In genomic region chr9:69325409-69326212, GRCh38 we compare ENCODE assay signal across 9 cellular contexts. TPM values are rescaled to one million over a fixed set of nuclear protein-coding genes. Genes with fewer than 3 reads are reported as not detected.
DNase-seq lines count a peak whose midpoint lies in the region; ATAC-seq, FAIRE-seq and TF ChIP-seq lines count a peak whose summit lies in the region.
"Had no signal": no experiment of that assay in that cellular context is flagged by ENCODE, and none has a peak within 500 bp of the region (broad histone marks: within the 10 kb centered on the region; RNA-seq: fewer than 3 reads in every experiment).

No MANE protein-coding gene starts in this region.

- no peak overlapping the region for H3K27ac ChIP-seq in pancreas

- TF ChIP-seq CTCF in pancreas (IDR thresholded peaks at IDR 0.05): no peak

- H3K9me3 ChIP-seq in pancreas: no peaks in the 10 kb centered on the region

- peak; percentile 29 for ATAC-seq in GM18498 (IDR thresholded peaks at IDR 0.05; ENCODE audit: unreplicated experiment)
- ATAC-seq in pancreas: peak in 3 of 4 donors; percentile 49 to 57 (median 50)

- peak; percentile 47 for DNase-seq in NCI-H69 (lab: John Stamatoyannopoulos, UW)
- DNase-seq in glomerular visceral epithelial cell (ENCODE audit: extremely low spot score): peak; percentile 28
- peak; percentile 13 to 77 (median 34) for DNase-seq in pancreas
- no peak for DNase-seq in amniotic stem cell (lab: John Stamatoyannopoulos, UW)
- no peak for DNase-seq in SIG-M5 (lab: John Stamatoyannopoulos, UW)
- no peak for DNase-seq in EL
- DNase-seq in stimulated activated CD4-positive, alpha-beta T cell treated with anti-CD3 and anti-CD28 coated beads, Interleukin-4, amount 100 ng/mL, for 4 hours: no peak
- DNase-seq: activated naive CD8-positive, alpha-beta T cell treated with anti-CD3 and anti-CD28 coated beads, Interleukin-2, amount 10 ng/mL, durations not matched to agents 7 days and 5 days had no signal

- H3K4me1 ChIP-seq in pancreas: peaks cover 0 to 6% (median 0%) of the 10 kb centered on the region in 3 donors

- intact Hi-C loops in pancreas (cut with DNase I): no loop called here

- WGBS in pancreas, 2 donors: 3% methylated on average over 35 to 64 of the region's 64 CpGs

- H3K27me3 ChIP-seq in pancreas: no peaks in the 10 kb centered on the region

- H3K4me3 ChIP-seq in pancreas: peak overlapping the region; percentile 26 to 67 (median 48)

- no peak for FAIRE-seq in pancreas (lab: Jason Lieb, UNC)

- H3K36me3 ChIP-seq in pancreas: no peaks in the 10 kb centered on the region

RNA-seq across cellular contexts. Expression of gene ENTREP1, which starts 0.6 kb away (rescaled TPM):
- 1 to 10 TPM; 2.7 to 7.9 (median 4.8) TPM for total RNA-seq in pancreas
- 1 to 10 TPM; 5.2 to 8.8 TPM for polyA plus RNA-seq in pancreas
- total RNA-seq: activated naive CD8-positive, alpha-beta T cell treated with anti-CD3 and anti-CD28 coated beads, Interleukin-2, amount 10 ng/mL, durations not matched to agents 7 days and 5 days had no signal

Comparison
In these comparisons a context has a peak if more than half of its experiments do, and no peak if none do; other contexts are left out.
1. DNase-seq: peak in NCI-H69 (single experiment), glomerular visceral epithelial cell (single experiment) and pancreas (6 of 6); none in amniotic stem cell (single experiment), SIG-M5 (single experiment), EL (single experiment) and stimulated activated CD4-positive, alpha-beta T cell treated with anti-CD3 and anti-CD28 coated beads, Interleukin-4, amount 100 ng/mL, for 4 hours (0 of 2).